26 cellular contexts compared by ENCODE assay signal in the genomic region with DNA sequence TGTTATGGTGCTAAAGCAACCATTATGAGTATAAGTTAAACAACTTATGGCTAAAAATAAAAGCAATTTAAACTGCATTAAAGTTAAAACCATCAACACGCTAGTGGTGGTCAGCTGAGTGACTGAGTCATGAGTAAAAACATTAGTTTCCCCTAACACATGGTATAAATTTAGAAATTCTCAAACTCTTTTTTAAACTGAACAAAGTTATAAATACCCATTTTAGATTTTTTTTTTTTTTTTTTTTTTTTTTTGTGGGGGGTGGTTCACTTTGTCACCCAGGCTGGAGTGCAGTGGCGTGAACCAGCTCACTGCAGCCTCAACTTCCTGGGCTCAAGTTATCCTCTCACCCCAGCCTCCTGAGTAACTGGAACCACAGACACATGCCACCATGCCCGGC.
"Had no signal": no experiment of that assay in that cellular context is flagged by ENCODE, and none has a peak within 500 bp of the region (broad histone marks: within the 10 kb centered on the region; RNA-seq: fewer than 3 reads in every experiment).

No MANE protein-coding gene starts in this region.

- H3K27ac ChIP-seq: left ventricle myocardium inferior, pancreas, prostate gland, skin epidermis, stomach, testis, thyroid gland, transverse colon, upper lobe of left lung, vagina had no signal

- FAIRE-seq: pancreas had no signal

- H3K9me3 ChIP-seq: left ventricle myocardium inferior, pancreas, prostate gland, stomach, testis, thyroid gland, transverse colon, upper lobe of left lung, vagina had no signal

- ATAC-seq: naive thymus-derived CD4-positive, alpha-beta T cell; natural killer cell treated with Interleukin-12 subunit alpha and Interleukin-12 subunit beta and Interleukin-15 and Interleukin-18, amount 100 ng/mL, for 72 hours; pancreas; right cardiac atrium; sciatic nerve; stimulated activated naive B cell treated with anti-CD40 and anti-IgM and Interleukin-4, amounts not matched to agents 10 μg/mL and 1 μg/mL and 100 μg/mL, for 72 hours; stimulated activated naive CD8-positive, alpha-beta T cell treated with anti-CD3 and anti-CD28 coated beads, Interleukin-15, Interleukin-2, amounts not matched to agents 100 U/mL and 50 U/mL, for 24 hours had no signal

- H3K36me3 ChIP-seq: left ventricle myocardium inferior, pancreas, prostate gland, stomach, thyroid gland, transverse colon, upper lobe of left lung, vagina had no signal

- H3K4me1 ChIP-seq: pancreas, prostate gland, testis, thyroid gland, vagina had no signal

- DNase-seq: hypothalamus; islet precursor cell; left ventricle myocardium inferior; mesendoderm; naive thymus-derived CD4-positive, alpha-beta T cell; pancreas; posterior cingulate gyrus; retina; right cardiac atrium; stimulated activated CD4-positive, alpha-beta T cell treated with anti-CD3 and anti-CD28 coated beads, Interleukin-12 subunit alpha, Interleukin-12 subunit beta, amount 100 ng/mL, for 4 hours; stimulated activated CD4-positive, alpha-beta T cell treated with anti-CD3 and anti-CD28 coated beads, Interleukin-15, amount 100 ng/mL, for 24 hours; stimulated activated CD4-positive, alpha-beta T cell treated with anti-CD3 and anti-CD28 coated beads, Interleukin-2, amount 100 ng/mL, for 24 hours; stimulated activated CD4-positive, alpha-beta T cell treated with anti-CD3 and anti-CD28 coated beads, Interleukin-4, amount 100 ng/mL, for 1 hour; stimulated activated naive B cell treated with anti-CD40 and anti-IgM and Interleukin-4, amounts not matched to agents 10 μg/mL and 1 μg/mL and 100 μg/mL, for 72 hours; stimulated activated naive CD8-positive, alpha-beta T cell treated with anti-CD3 and anti-CD28 coated beads, Interleukin-15, Interleukin-2, amounts not matched to agents 100 U/mL and 50 U/mL, for 24 hours; stomach; testis; thyroid gland; transverse colon; upper lobe of left lung had no signal

- H3K27me3 ChIP-seq: testis, thyroid gland, upper lobe of left lung, vagina had no signal

- H3K4me3 ChIP-seq: left ventricle myocardium inferior, lung, pancreas, prostate gland, skin epidermis, stomach, testis, thyroid gland, transverse colon, upper lobe of left lung, vagina had no signal
